ENCODE assay signal across 1 cellular context in the genomic region with DNA sequence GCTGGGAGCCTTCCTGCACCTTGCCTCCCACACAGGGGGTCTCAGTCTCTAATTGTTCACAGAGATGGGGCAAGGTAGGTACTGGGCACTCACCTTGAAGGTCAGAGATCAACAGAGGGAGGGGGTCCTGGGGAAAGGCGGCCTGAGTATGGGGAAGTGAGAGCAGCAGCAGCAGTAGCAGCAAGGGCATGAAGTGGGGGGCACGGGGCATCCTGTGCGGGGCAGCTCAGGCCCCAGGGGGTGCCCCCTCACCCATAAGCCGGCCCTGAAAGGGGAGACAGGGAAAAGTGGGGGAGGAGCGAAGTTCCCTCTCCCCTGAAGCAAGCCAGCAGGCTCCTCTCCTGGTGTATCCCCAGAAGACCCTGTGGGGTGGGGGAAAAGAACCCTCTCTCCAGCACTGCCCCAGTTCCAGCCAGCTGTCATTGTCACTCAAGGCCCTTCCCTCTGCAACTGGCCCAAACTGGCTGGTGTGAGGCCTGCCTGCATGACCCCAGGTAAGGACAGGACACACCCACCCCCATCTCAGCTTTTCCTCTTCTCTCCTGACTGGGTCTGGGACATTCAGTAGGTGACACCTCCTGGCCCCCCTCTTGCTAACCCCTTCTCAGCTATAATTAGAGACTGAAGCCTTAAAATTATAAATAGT.
TF ChIP-seq lines count a peak whose summit lies in the region.

No MANE protein-coding gene starts in this region.

TF ChIP-seq in GM12878, 131 proteins besides CTCF, POLR2A, EP300 and RAD21:
- TF ChIP-seq SREBF2 (IDR thresholded peaks at IDR 0.05; ENCODE audit: low read length) (no peak), JUNB (IDR thresholded peaks at IDR 0.05) (no peak), SPI1 (IDR thresholded peaks at IDR 0.05; ENCODE audit: borderline replicate concordance, insufficient read depth, low read depth, low read length) (peak; percentile 29; the same call in 1 of the 2 replicates), YY1 (IDR thresholded peaks at IDR 0.05; ENCODE audit: low read depth, low read length) (no peak), NR2F1 (conservative IDR thresholded peaks at IDR 0.05) (0 out of 2 replicates have a peak, but pooled peaks have one; percentile 11)
- TF ChIP-seq, protein P1, sequence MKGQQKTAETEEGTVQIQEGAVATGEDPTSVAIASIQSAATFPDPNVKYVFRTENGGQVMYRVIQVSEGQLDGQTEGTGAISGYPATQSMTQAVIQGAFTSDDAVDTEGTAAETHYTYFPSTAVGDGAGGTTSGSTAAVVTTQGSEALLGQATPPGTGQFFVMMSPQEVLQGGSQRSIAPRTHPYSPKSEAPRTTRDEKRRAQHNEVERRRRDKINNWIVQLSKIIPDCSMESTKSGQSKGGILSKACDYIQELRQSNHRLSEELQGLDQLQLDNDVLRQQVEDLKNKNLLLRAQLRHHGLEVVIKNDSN (IDR thresholded peaks at IDR 0.05; ENCODE audit: borderline replicate concordance, extremely low read length, insufficient read depth, low read depth, low read length): no peak
